In genomic region chr2:9207641-9208301, GRCh38 we compare ENCODE assay signal across 1 cellular context.
TF ChIP-seq lines count a peak whose summit lies in the region.

No MANE protein-coding gene starts in this region.

TF ChIP-seq in liver, 16 proteins besides CTCF, POLR2A, EP300 and RAD21 (continued from another document):
- no peak for TF ChIP-seq RXRA (IDR thresholded peaks at IDR 0.05)
- TF ChIP-seq FOXA1 (IDR thresholded peaks at IDR 0.05), result no peak
- TF ChIP-seq HNF4A (conservative IDR thresholded peaks at IDR 0.05), result no peak
